ENCODE assay signal across 15 cellular contexts in genomic region chr14:61766136-61766535, GRCh38. TPM values are rescaled to one million over a fixed set of nuclear protein-coding genes. Genes with fewer than 3 reads are reported as not detected.
DNase-seq lines count a peak whose midpoint lies in the region; ATAC-seq and TF ChIP-seq lines count a peak whose summit lies in the region.
"Had no signal": no experiment of that assay in that cellular context is flagged by ENCODE, and none has a peak within 500 bp of the region (broad histone marks: within the 10 kb centered on the region; RNA-seq: fewer than 3 reads in every experiment).

No MANE protein-coding gene starts in this region.

- TF ChIP-seq CTCF in DOHH2 (IDR thresholded peaks at IDR 0.05; ENCODE audit: low read depth, low read length, poor library complexity, severe bottlenecking) = no peak
- no peak for TF ChIP-seq CTCF in epithelial cell of esophagus (IDR thresholded peaks at IDR 0.05; ENCODE audit: insufficient read depth, low read depth, low read length, missing control alignments)
- TF ChIP-seq CTCF in osteoblast (IDR thresholded peaks at IDR 0.05; ENCODE audit: extremely low read depth, low read depth, low read length) = no peak

- no peak overlapping the region for H2AFZ ChIP-seq in osteoblast (ENCODE audit: low read length)

- H3K4me3 ChIP-seq in DOHH2 (ENCODE audit: low read length) = no peak overlapping the region; the same call in 1 of the 2 replicates
- peak overlapping the region; percentile 89 for H3K4me3 ChIP-seq in epithelial cell of esophagus (ENCODE audit: low read length)
- H3K4me3 ChIP-seq in osteoblast (ENCODE audit: insufficient read depth, low read length) = peak overlapping the region; percentile 94

- H3K27me3 ChIP-seq in DOHH2 (ENCODE audit: control insufficient read depth, low read length) (no peaks in the 10 kb centered on the region), osteoblast (ENCODE audit: insufficient read depth, low read length) (no peaks in the 10 kb centered on the region)

- ATAC-seq in HG02571 (IDR thresholded peaks at IDR 0.05; ENCODE audit: unreplicated experiment) = no peak

- peak overlapping the region; percentile 86 for H3K4me2 ChIP-seq in DOHH2 (ENCODE audit: low read length)
- peak overlapping the region; percentile 86 for H3K4me2 ChIP-seq in osteoblast (ENCODE audit: insufficient read depth, low read length)

- no peak overlapping the region for H3K27ac ChIP-seq in DOHH2 (ENCODE audit: low read depth, low read length)
- peak overlapping the region; percentile 42 for H3K27ac ChIP-seq in osteoblast (ENCODE audit: low read depth, low read length)

- peaks cover 56% of the 10 kb centered on the region for H3K79me2 ChIP-seq in DOHH2 (ENCODE audit: control insufficient read depth, low read length)
- H3K79me2 ChIP-seq in osteoblast (ENCODE audit: insufficient read depth, low read length) = peaks cover 88% of the 10 kb centered on the region

- H4K20me1 ChIP-seq in DOHH2 (ENCODE audit: control insufficient read depth, insufficient read depth, low read depth, low read length) = no peaks in the 10 kb centered on the region
- H4K20me1 ChIP-seq in osteoblast (ENCODE audit: insufficient read depth, low read length) = peaks cover 14% of the 10 kb centered on the region

- DNase-seq in NCI-H69 (lab: John Stamatoyannopoulos, UW) = peak; percentile 71
- DNase-seq in epithelial cell of esophagus (ENCODE audit: low read depth) = peak; percentile 54
- DNase-seq in osteoblast (ENCODE audit: insufficient read length, low spot score, missing footprints) = no peak
- no peak for DNase-seq in DMS53 (lab: John Stamatoyannopoulos, UW)
- DNase-seq in NCI-H2171 (lab: John Stamatoyannopoulos, UW) = no peak
- no peak for DNase-seq in UCSD-AML1 (lab: John Stamatoyannopoulos, UW; ENCODE audit: unreplicated experiment)
- DNase-seq: activated CD8-positive, alpha-beta memory T cell treated with anti-CD3 and anti-CD28 coated beads for 24 hours; C1 segment of cervical spinal cord; H7; NCI-H1417; NCI-H226; small intestine; stimulated activated naive CD4-positive, alpha-beta T cell had no signal

- no peaks in the 10 kb centered on the region for H3K9me2 ChIP-seq in DOHH2 (replicated peaks; ENCODE audit: control insufficient read depth, low read length)

- H3K4me1 ChIP-seq in DOHH2 (ENCODE audit: control insufficient read depth, low read length) (peaks cover 40% of the 10 kb centered on the region), osteoblast (ENCODE audit: insufficient read depth, low read length) (peaks cover 33% of the 10 kb centered on the region)

- H3K36me3 ChIP-seq in DOHH2 (ENCODE audit: control insufficient read depth, low read length) (peaks cover 78% of the 10 kb centered on the region), osteoblast (ENCODE audit: insufficient read depth, low read length) (peaks cover 44% of the 10 kb centered on the region)

- H3K9me3 ChIP-seq in DOHH2 (ENCODE audit: control insufficient read depth, insufficient read depth, low read length) (no peaks in the 10 kb centered on the region), osteoblast (ENCODE audit: low read depth, low read length) (no peaks in the 10 kb centered on the region)

- H3F3A ChIP-seq in DOHH2 (ENCODE audit: control insufficient read depth, insufficient read depth) = no peaks in the 10 kb centered on the region

RNA-seq across cellular contexts. Expression of gene SNAPC1, which starts 3.9 kb away (rescaled TPM):
- 26.5 and 35.8 TPM in 2 replicates for total RNA-seq in osteoblast

RNA-seq across cellular contexts. Expression of gene SYT16, which starts 46.4 kb away (rescaled TPM):
- 0.29 and 0.72 TPM in 2 replicates for total RNA-seq in osteoblast

Comparison
In these comparisons a context has a peak if more than half of its experiments do, and no peak if none do; other contexts are left out.
1. DNase-seq: peak in NCI-H69 (single experiment) and epithelial cell of esophagus (single experiment); none in osteoblast (single experiment), DMS53 (single experiment), NCI-H2171 (single experiment) and UCSD-AML1 (single experiment).